In the genomic region with DNA sequence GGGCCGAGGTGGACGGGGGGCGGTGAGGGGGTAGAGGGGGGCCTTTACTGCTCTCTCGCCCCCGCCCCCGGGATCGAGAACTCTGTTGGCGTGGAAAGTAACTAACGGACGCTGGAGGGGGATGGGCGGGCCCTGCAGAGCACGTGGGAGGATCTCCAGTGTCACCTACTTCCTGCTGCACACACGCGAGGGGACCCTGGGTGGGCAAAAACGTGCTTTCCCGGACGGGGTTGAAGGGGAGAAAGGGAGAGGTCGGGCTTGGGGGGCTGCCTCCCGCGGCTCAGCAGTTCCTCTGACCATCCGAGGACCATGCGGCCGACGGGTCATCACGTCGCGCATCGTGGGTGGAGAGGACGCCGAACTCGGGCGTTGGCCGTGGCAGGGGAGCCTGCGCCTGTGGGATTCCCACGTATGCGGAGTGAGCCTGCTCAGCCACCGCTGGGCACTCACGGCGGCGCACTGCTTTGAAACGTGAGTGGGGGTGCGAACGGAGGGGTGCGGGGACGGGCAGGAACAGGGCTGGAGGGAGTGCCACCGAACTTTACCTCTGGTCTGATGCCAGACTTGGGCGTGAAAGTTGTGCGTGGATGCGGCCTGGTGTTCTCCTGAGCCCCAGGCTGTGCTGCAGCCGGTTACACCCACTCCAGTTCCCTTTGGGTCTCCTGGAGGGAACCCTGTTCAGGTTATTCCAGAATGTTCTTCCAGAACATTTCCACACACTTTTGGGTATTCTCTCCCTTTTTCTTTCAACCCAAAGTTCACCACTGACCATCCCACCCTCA, we compare ENCODE assay signal across 15 cellular contexts. TPM values are rescaled to one million over a fixed set of nuclear protein-coding genes. Genes with fewer than 3 reads are reported as not detected.
DNase-seq lines count a peak whose midpoint lies in the region; TF ChIP-seq lines count a peak whose summit lies in the region.
"Had no signal": no experiment of that assay in that cellular context is flagged by ENCODE, and none has a peak within 500 bp of the region (broad histone marks: within the 10 kb centered on the region; RNA-seq: fewer than 3 reads in every experiment).

No MANE protein-coding gene starts in this region.

- no peak overlapping the region for H3K27ac Mint-ChIP-seq in osteocyte (ENCODE audit: unreplicated experiment)

- H3K4me1 Mint-ChIP-seq in osteocyte (ENCODE audit: unreplicated experiment): no peaks in the 10 kb centered on the region

- H3K27me3 Mint-ChIP-seq in osteocyte (ENCODE audit: unreplicated experiment): peaks cover 19% of the 10 kb centered on the region

- peak; percentile 67 for DNase-seq in activated CD8-positive, alpha-beta memory T cell treated with anti-CD3 and anti-CD28 coated beads for 24 hours
- DNase-seq in activated CD8-positive, alpha-beta memory T cell treated with anti-CD3 and anti-CD28 coated beads, Interleukin-2, amount 50 U/mL, for 48 hours: no peak
- DNase-seq in UCSD-AML1 (lab: John Stamatoyannopoulos, UW; ENCODE audit: unreplicated experiment) (peak; percentile 53), osteocyte (ENCODE audit: extremely low spot score, unreplicated experiment) (peak; percentile 82), HUDEP-2 (lab: John Stamatoyannopoulos, UW; ENCODE audit: unreplicated experiment in 76 of 76) (no peak), EL (no peak)
- DNase-seq: activated CD4-positive, CD25-positive, alpha-beta regulatory T cell treated with anti-CD3 and anti-CD28 coated beads, Interleukin-2, amount 50 U/mL, for 72 hours; amniotic stem cell; DMS79; NCI-H524 treated with DMSO at 0.1 percent for 48 hours; right cardiac atrium had no signal

- no peaks in the 10 kb centered on the region for H3K9me3 Mint-ChIP-seq in osteocyte (ENCODE audit: unreplicated experiment)

- H3K4me3 Mint-ChIP-seq in osteocyte (ENCODE audit: unreplicated experiment): no peak overlapping the region

- no peak for TF ChIP-seq CTCF in osteocyte (IDR thresholded peaks at IDR 0.05)

- H3K36me3 Mint-ChIP-seq in osteocyte (ENCODE audit: unreplicated experiment): no peaks in the 10 kb centered on the region

RNA-seq across cellular contexts. Expression of gene PRSS21, which starts 0.7 kb away (rescaled TPM):
- total RNA-seq in osteocyte: not detected in 2 replicates
- total RNA-seq: A673, right cardiac atrium, SK-MEL-5, vagina had no signal

RNA-seq across cellular contexts. Expression of gene ZG16B, which starts 12.4 kb away (rescaled TPM):
- total RNA-seq in osteocyte: not detected in 2 replicates
- total RNA-seq: A673, SK-MEL-5 had no signal

RNA-seq across cellular contexts. Expression of gene PRSS41, which starts 19.4 kb away (rescaled TPM):
- total RNA-seq in osteocyte: not detected in 2 replicates
- total RNA-seq: A673, mucosa of descending colon, right cardiac atrium, SK-MEL-5, vagina had no signal

RNA-seq across cellular contexts. Expression of gene PRSS33, which starts 30.3 kb away (rescaled TPM):
- total RNA-seq in osteocyte: not detected in 2 replicates
- total RNA-seq: A673, mucosa of descending colon, right cardiac atrium, vagina had no signal

RNA-seq across cellular contexts. Expression of gene PRSS22, which starts 40.3 kb away (rescaled TPM):
- total RNA-seq in osteocyte: not detected in 2 replicates
- total RNA-seq: A673, right cardiac atrium, SK-MEL-5 had no signal

Comparison
In these comparisons a context has a peak if more than half of its experiments do, and no peak if none do; other contexts are left out.
1. DNase-seq: peak in activated CD8-positive, alpha-beta memory T cell treated with anti-CD3 and anti-CD28 coated beads for 24 hours (single experiment), UCSD-AML1 (single experiment) and osteocyte (single experiment); none in activated CD8-positive, alpha-beta memory T cell treated with anti-CD3 and anti-CD28 coated beads, Interleukin-2, amount 50 U/mL, for 48 hours (single experiment), HUDEP-2 (0 of 76) and EL (single experiment).